8 cellular contexts compared by ENCODE assay signal in the genomic region with DNA sequence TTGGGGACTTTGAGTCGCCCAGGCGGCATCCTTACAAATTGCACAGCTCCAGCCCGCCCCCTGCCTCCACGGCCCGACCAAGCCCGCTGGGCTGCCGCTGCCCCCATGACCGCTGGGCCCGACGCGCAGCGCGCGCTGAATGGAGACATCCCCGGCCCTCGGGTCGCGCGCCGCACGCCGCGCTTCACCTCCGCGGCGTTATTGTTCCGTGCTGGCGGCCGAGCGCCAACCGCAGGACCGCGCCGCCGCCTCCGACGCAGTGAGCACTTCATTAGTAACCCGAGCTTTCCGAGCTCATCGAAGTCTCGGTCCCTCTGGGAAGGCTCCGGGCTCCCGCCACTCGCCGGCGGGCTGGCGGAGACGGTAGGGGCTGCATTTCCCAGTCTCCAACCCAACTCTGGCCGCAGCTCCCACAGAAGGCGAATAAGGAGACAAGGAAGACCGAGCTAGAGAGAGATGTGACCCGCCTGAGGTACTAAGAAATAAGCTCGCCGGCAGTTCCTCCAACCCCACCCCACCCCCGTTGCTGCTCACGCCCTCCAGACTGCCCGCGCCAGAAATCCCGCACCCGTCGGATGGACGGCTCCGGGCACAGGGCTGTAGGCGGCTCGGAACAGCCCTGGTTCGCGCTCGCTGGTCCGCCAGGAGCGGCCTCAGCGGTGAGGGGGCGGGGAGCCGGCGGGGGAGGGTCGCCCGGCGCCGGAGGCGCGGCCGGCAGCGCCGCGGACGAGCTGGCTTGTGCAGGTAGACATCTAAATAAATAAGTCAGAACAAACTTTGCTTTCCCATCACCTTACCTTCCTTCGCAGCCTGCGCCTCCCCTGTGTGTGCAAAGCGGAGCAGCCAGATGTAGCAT. TPM values are rescaled to one million over a fixed set of nuclear protein-coding genes. Genes with fewer than 3 reads are reported as not detected.
DNase-seq lines count a peak whose midpoint lies in the region; ATAC-seq and TF ChIP-seq lines count a peak whose summit lies in the region.

No MANE protein-coding gene starts in this region.

- peak overlapping the region; percentile 84 for H3K4me3 ChIP-seq in A673 (ENCODE audit: low read depth, low read length, poor library complexity, severe bottlenecking)

- ATAC-seq in left colon (peak; percentile 49), HG03460 (IDR thresholded peaks at IDR 0.05; ENCODE audit: unreplicated experiment) (no peak)

- H3K27ac ChIP-seq in A673 (ENCODE audit: low read depth, low read length, poor library complexity, severe bottlenecking) = no peak overlapping the region

- POLR2A ChIA-PET in A673 (lab: Charles Lee; ENCODE audit: low non-redundant PET) = interaction anchor here (0.5 kb wide), 1 partner anchor 984 kb away, joined by 4 read pairs; no protein-coding TSS in a partner anchor

- TF ChIP-seq CTCF in A673 (conservative IDR thresholded peaks at IDR 0.05; ENCODE audit: low read depth, low read length) (no peak), GM13977 (IDR thresholded peaks at IDR 0.05; ENCODE audit: extremely low read depth, insufficient read depth, missing control alignments) (no peak)

- BruUV-seq in A673 (replicated peaks; lab: Mats Ljungman, UMichigan) = TSS peak; percentile 72

- no peaks in the 10 kb centered on the region for H3K9me3 ChIP-seq in A673 (ENCODE audit: low read depth, low read length, poor library complexity, severe bottlenecking)

- in situ Hi-C loops in GM13977 (cut with MboI; ENCODE audit: low pct_unique_long_range_greater_than_20kb, low sequenced_read_pairs, unreplicated experiment) = no loop called here

- peaks cover 24% of the 10 kb centered on the region for H3K4me1 ChIP-seq in A673 (ENCODE audit: insufficient read depth, low read length, poor library complexity, severe bottlenecking)

- H3K27me3 ChIP-seq in A673 (replicated peaks; ENCODE audit: insufficient read depth, low read depth, low read length, poor library complexity) = peaks cover 4% of the 10 kb centered on the region

- CTCF ChIA-PET in A673 (lab: Charles Lee) = interaction anchor here (0.6 to 0.8 kb wide), 2 partner anchors 535 to 608 kb away, joined by 3 read pairs; no protein-coding TSS in a partner anchor

- H3K36me3 ChIP-seq in A673 (ENCODE audit: insufficient read depth, low read length, poor library complexity, severe bottlenecking) = no peaks in the 10 kb centered on the region

- intact Hi-C loops in A673 (cut with micrococcal nuclease; ENCODE audit: unreplicated experiment) = loop anchor here (2.0 kb wide), 1 partner anchor 330 kb away; no protein-coding TSS in a partner anchor
- intact Hi-C loops in left colon (cut with DNase I, micrococcal nuclease) = no loop called here

- DNase-seq in A673 (ENCODE audit: low spot score) (peak; percentile 59), GM13977 (ENCODE audit: low spot score) (peak; percentile 52), NCI-H526 (lab: John Stamatoyannopoulos, UW) (peak; percentile 52 to 82), cerebellar cortex (ENCODE audit: low spot score) (peak; percentile 44), left colon (peak in 1 of 2 donors; percentile 21), NK-92 (lab: John Stamatoyannopoulos, UW; ENCODE audit: unreplicated experiment) (no peak)
- peak; percentile 21 for DNase-seq in stimulated activated CD8-positive, alpha-beta memory T cell treated with anti-CD3 and anti-CD28 coated beads, Interleukin-4, amount 100 ng/mL, for 48 hours

RNA-seq across cellular contexts. Expression of a gene that starts 0.7 kb away (rescaled TPM):
- total RNA-seq in A673 (2021) = 8.4 and 10.7 TPM in 2 replicates
- 10 to 100 TPM in 1 of 2 donors, under 1 TPM in 1; 0.34 to 10.8 TPM for total RNA-seq in left colon
